In the genomic region with DNA sequence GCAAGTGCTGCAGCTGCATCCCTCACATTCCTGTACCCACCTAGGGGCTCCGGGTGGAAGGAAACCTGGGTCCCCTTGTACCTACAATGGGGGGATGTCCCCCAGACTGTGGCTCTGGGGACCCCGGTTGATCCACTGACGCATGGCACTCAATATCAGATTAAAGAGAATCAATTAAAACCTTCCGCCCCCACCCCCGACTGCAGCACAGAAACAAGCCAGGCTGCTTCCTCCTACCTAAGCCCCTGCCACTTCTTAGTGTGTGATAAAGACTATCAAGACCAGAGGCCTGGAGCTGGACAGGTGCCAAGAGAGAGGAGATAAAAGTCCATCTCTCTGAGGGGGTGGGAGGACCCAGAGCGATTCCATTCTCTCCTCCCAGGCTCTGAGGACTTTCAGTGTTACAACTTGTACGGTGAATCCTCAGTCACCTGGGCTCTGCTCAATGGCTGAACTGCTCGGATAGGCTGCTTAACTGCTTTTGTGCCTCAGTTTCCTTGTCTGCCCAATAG, we compare ENCODE assay signal across 1 cellular context.
TF ChIP-seq lines count a peak whose summit lies in the region.

No MANE protein-coding gene starts in this region.

TF ChIP-seq in WTC11, 78 proteins besides CTCF, POLR2A, EP300 and RAD21 (continued from another document):
- TF ChIP-seq PRDM15 (CRISPR knock-in tag; IDR thresholded peaks at IDR 0.05) (no peak), IRF1 (CRISPR knock-in tag; IDR thresholded peaks at IDR 0.05) (no peak), ESRRA (CRISPR knock-in tag; IDR thresholded peaks at IDR 0.05; ENCODE audit: borderline replicate concordance) (no peak), FOXK1 (CRISPR knock-in tag; IDR thresholded peaks at IDR 0.05) (peak; percentile 51; the same call in 1 of the 2 replicates), TEAD1 (CRISPR knock-in tag; IDR thresholded peaks at IDR 0.05) (no peak), ATF6 (CRISPR knock-in tag; IDR thresholded peaks at IDR 0.05) (no peak), TEAD4 (CRISPR knock-in tag; IDR thresholded peaks at IDR 0.05) (peak; percentile 99), TP53 (CRISPR knock-in tag; IDR thresholded peaks at IDR 0.05) (no peak)
- TF ChIP-seq, protein P1, sequence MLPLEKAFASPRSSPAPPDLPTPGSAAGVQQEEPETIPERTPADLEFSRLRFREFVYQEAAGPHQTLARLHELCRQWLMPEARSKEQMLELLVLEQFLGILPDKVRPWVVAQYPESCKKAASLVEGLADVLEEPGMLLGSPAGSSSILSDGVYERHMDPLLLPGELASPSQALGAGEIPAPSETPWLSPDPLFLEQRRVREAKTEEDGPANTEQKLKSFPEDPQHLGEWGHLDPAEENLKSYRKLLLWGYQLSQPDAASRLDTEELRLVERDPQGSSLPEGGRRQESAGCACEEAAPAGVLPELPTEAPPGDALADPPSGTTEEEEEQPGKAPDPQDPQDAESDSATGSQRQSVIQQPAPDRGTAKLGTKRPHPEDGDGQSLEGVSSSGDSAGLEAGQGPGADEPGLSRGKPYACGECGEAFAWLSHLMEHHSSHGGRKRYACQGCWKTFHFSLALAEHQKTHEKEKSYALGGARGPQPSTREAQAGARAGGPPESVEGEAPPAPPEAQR (CRISPR knock-in tag; IDR thresholded peaks at IDR 0.05) = no peak
- TF ChIP-seq, protein P2, sequence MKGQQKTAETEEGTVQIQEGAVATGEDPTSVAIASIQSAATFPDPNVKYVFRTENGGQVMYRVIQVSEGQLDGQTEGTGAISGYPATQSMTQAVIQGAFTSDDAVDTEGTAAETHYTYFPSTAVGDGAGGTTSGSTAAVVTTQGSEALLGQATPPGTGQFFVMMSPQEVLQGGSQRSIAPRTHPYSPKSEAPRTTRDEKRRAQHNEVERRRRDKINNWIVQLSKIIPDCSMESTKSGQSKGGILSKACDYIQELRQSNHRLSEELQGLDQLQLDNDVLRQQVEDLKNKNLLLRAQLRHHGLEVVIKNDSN (CRISPR knock-in tag; IDR thresholded peaks at IDR 0.05) = no peak
